8 cellular contexts compared by ENCODE assay signal in the genomic region with DNA sequence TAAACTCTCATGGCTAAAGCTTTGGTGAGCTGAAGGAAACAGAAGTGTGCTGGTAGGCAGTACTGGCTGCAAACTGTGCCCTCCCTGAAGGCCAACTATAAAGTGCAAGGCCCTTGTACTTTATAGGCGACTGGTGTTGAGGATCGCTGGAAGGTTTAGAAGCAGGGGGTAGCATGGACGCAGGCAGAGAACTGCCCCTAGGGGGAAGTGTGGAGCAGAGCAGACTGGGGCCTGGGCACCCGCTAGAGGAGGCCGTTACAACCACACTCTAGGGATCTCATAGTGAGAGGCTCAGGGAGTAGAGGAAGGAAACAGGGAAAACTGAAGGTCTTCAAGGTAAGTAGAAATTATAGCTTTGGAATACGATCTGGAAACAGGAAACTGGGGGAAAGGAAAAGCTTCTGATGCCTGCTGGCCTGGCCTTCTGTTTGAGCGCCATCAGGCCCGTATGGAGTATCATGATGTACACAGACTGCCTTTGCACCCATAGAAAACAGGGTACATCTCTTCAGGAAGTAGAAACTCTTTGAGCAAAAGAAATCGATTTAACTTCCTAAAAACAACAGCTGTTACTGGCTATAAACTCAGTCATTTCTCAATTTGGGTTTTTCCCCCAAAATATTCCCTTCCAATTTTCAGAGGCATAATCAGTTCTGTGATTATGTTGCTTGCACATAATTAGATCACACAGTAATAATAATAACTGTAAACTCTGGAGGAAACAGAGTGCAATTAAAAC. TPM values are rescaled to one million over a fixed set of nuclear protein-coding genes. Genes with fewer than 3 reads are reported as not detected.
A peak's percentile ranks its signal among the peaks of the same experiment; 100 is the strongest.
DNase-seq lines count a peak whose midpoint lies in the region; ATAC-seq and TF ChIP-seq lines count a peak whose summit lies in the region.

No MANE protein-coding gene starts in this region.

- peaks cover 55% of the 10 kb centered on the region for H3K4me1 Mint-ChIP-seq in brain

- no peaks in the 10 kb centered on the region for H3K27me3 ChIP-seq in liver (ENCODE audit: control insufficient read depth in 4 of 4, insufficient read depth in 4 of 4, low read length in 3 of 4)

- H3K27ac ChIP-seq in liver (ENCODE audit: low read depth in 1 of 2, low read length in 2 of 2) = peak overlapping the region; percentile 36 to 76
- H3K27ac ChIP-seq in temporal lobe (ENCODE audit: low read depth, low read length) = peak overlapping the region; percentile 59

- H3K9me3 ChIP-seq in liver (ENCODE audit: control insufficient read depth in 4 of 4, low read length in 3 of 4) = no peaks in the 10 kb centered on the region

- TF ChIP-seq CTCF in brain (conservative IDR thresholded peaks at IDR 0.05) = peak; percentile 32 to 37
- peak; percentile 35 for TF ChIP-seq CTCF in liver (IDR thresholded peaks at IDR 0.05; ENCODE audit: low read depth, low read length, missing input control)

- ATAC-seq in GM19043 (IDR thresholded peaks at IDR 0.05; ENCODE audit: low read depth, unreplicated experiment) = peak; percentile 48
- peak; percentile 71 for ATAC-seq in HG03175 (IDR thresholded peaks at IDR 0.05; ENCODE audit: unreplicated experiment)

- H3K9me3 Mint-ChIP-seq in brain = peaks cover 0 to 3% (median 0%) of the 10 kb centered on the region in 5 experiments

- no peaks in the 10 kb centered on the region for H3K27me3 Mint-ChIP-seq in brain

- H3K9ac ChIP-seq in liver (ENCODE audit: low read depth in 1 of 2, low read length in 2 of 2) = peak overlapping the region in 1 of 2 donors; percentile 47

- H3K36me3 ChIP-seq in liver (ENCODE audit: control insufficient read depth in 4 of 4, insufficient read depth in 3 of 4, low read depth in 1 of 4, low read length in 3 of 4) = no peaks in the 10 kb centered on the region

- peak overlapping the region; percentile 37 to 85 (median 70) for H3K27ac Mint-ChIP-seq in brain

- peak; percentile 29 to 42 for DNase-seq in AML-193 (lab: John Stamatoyannopoulos, UW)
- DNase-seq in T follicular helper cell (ENCODE audit: low read depth) = peak; percentile 58
- DNase-seq in epidermal melanocyte (ENCODE audit: insufficient read length, low spot score) = no peak

- no peak overlapping the region for H3K4me3 Mint-ChIP-seq in brain

- peaks cover 4 to 16% (median 13%) of the 10 kb centered on the region in 4 donors for H3K4me1 ChIP-seq in liver (ENCODE audit: control insufficient read depth in 4 of 4, insufficient read depth in 4 of 4, low read length in 3 of 4)

- 65% methylated on average over 9 of the region's 9 CpGs for WGBS in liver

- no peak overlapping the region for H3K4me3 ChIP-seq in liver (ENCODE audit: low read depth in 1 of 3, low read length in 3 of 3)

- no peaks in the 10 kb centered on the region for H3K36me3 Mint-ChIP-seq in brain

- peak; percentile 38 to 75 for TF ChIP-seq RAD21 in liver (IDR thresholded peaks at IDR 0.05)

TF ChIP-seq in liver, 16 proteins besides CTCF, POLR2A, EP300 and RAD21:
- TF ChIP-seq GABPA (IDR thresholded peaks at IDR 0.05 in 1 of 2, conservative IDR thresholded peaks at IDR 0.05 in 1 of 2) = no peak
- TF ChIP-seq, protein P1, sequence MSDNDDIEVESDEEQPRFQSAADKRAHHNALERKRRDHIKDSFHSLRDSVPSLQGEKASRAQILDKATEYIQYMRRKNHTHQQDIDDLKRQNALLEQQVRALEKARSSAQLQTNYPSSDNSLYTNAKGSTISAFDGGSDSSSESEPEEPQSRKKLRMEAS (IDR thresholded peaks at IDR 0.05) = no peak
- TF ChIP-seq, protein P2, sequence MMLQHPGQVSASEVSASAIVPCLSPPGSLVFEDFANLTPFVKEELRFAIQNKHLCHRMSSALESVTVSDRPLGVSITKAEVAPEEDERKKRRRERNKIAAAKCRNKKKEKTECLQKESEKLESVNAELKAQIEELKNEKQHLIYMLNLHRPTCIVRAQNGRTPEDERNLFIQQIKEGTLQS (IDR thresholded peaks at IDR 0.05) = no peak
- TF ChIP-seq FOXA2 (IDR thresholded peaks at IDR 0.05) = no peak
- TF ChIP-seq SP1 (IDR thresholded peaks at IDR 0.05) = no peak

RNA-seq across cellular contexts. Expression of gene TMSB4X, which starts 23.9 kb away (rescaled TPM):
- 3,699 TPM for polyA plus RNA-seq in brain (ENCODE audit: insufficient read depth, low read depth, low replicate concordance)
- total RNA-seq in liver = 1,000 to 10,000 TPM in 1 of 2 donors, 100 to 1,000 TPM in 1; 658 to 1,704 TPM
- polyA plus RNA-seq in liver = 100 to 1,000 TPM; 752 to 881 TPM
- 2,203 TPM for total RNA-seq in temporal lobe

RNA-seq across cellular contexts. Expression of gene TLR8, which starts 44.6 kb away (rescaled TPM):
- 0.10 TPM for polyA plus RNA-seq in brain (ENCODE audit: insufficient read depth, low read depth, low replicate concordance)
- 1 to 10 TPM; 3.2 to 4.6 TPM for total RNA-seq in liver
- polyA plus RNA-seq in liver = 1 to 10 TPM in 1 of 2 donors, under 1 TPM in 1; 0.28 to 1.0 TPM
- total RNA-seq in temporal lobe = under 0.01 TPM
